26 cellular contexts compared by ENCODE assay signal in genomic region chr11:83392556-83392955, GRCh38.
"Had no signal": no experiment of that assay in that cellular context is flagged by ENCODE, and none has a peak within 500 bp of the region (broad histone marks: within the 10 kb centered on the region; RNA-seq: fewer than 3 reads in every experiment).

No MANE protein-coding gene starts in this region.

- H3K4me3 ChIP-seq: colonic mucosa, gastrocnemius medialis, lung, neural progenitor cell, psoas muscle, sigmoid colon, skin epidermis, spleen, thoracic aorta, transverse colon, upper lobe of right lung, uterus had no signal

- H3K4me2 ChIP-seq: neural progenitor cell had no signal

- H3K27ac ChIP-seq: colonic mucosa, epithelial cell of prostate, gastrocnemius medialis, neural progenitor cell, psoas muscle, sigmoid colon, skin epidermis, spleen, thoracic aorta, transverse colon, upper lobe of right lung, uterus had no signal

- H3K9ac ChIP-seq: neural progenitor cell had no signal

- H3K4me1 Mint-ChIP-seq: endodermal cell; memory B cell; naive thymus-derived CD4-positive, alpha-beta T cell; nephron; neural progenitor cell; stimulated activated naive B cell treated with anti-CD40 and anti-IgM and Interleukin-4, amounts not matched to agents 10 μg/mL and 1 μg/mL and 100 μg/mL, for 72 hours had no signal

- H3K36me3 Mint-ChIP-seq: memory B cell; naive thymus-derived CD4-positive, alpha-beta T cell; neural progenitor cell had no signal

- H3K36me3 ChIP-seq: colonic mucosa, gastrocnemius medialis, neural progenitor cell, sigmoid colon, spleen, thoracic aorta, transverse colon, upper lobe of right lung, uterus had no signal

- H3K27ac Mint-ChIP-seq: dendritic cell treated with granulocyte-macrophage colony-stimulating factor and Interleukin-4, amounts not matched to agents 40 ng/mL and 50 ng/mL, for 4 days; endodermal cell; memory B cell; naive thymus-derived CD4-positive, alpha-beta T cell; nephron; neural progenitor cell; stimulated activated naive B cell treated with anti-CD40 and anti-IgM and Interleukin-4, amounts not matched to agents 10 μg/mL and 1 μg/mL and 100 μg/mL, for 72 hours; stimulated activated naive CD8-positive, alpha-beta T cell treated with anti-CD3 and anti-CD28 coated beads, Interleukin-15, Interleukin-2, amounts not matched to agents 100 ng/mL and 50 ng/mL, for 24 hours had no signal

- H3K9me3 ChIP-seq: colonic mucosa, gastrocnemius medialis, sigmoid colon, thoracic aorta, upper lobe of right lung, uterus had no signal

- H2AFZ ChIP-seq: neural progenitor cell had no signal

- H3K4me3 Mint-ChIP-seq: dendritic cell treated with granulocyte-macrophage colony-stimulating factor and Interleukin-4, amounts not matched to agents 40 ng/mL and 50 ng/mL, for 4 days; endodermal cell; memory B cell; naive thymus-derived CD4-positive, alpha-beta T cell; nephron; neural progenitor cell; stimulated activated naive B cell treated with anti-CD40 and anti-IgM and Interleukin-4, amounts not matched to agents 10 μg/mL and 1 μg/mL and 100 μg/mL, for 72 hours; stimulated activated naive CD8-positive, alpha-beta T cell treated with anti-CD3 and anti-CD28 coated beads, Interleukin-15, Interleukin-2, amounts not matched to agents 100 ng/mL and 50 ng/mL, for 24 hours had no signal

- H3K27me3 ChIP-seq: colonic mucosa, gastrocnemius medialis, neural progenitor cell, sigmoid colon, spleen, transverse colon, upper lobe of right lung, uterus had no signal

- DNase-seq: colonic mucosa; effector CD8-positive, alpha-beta T cell; endodermal cell; foreskin fibroblast; gastrocnemius medialis; head of caudate nucleus; naive thymus-derived CD4-positive, alpha-beta T cell; nucleus accumbens; psoas muscle; right cardiac atrium; sigmoid colon; spleen; stimulated activated CD4-positive, alpha-beta T cell treated with anti-CD3 and anti-CD28 coated beads, Interleukin-2, amount 100 ng/mL, for 48 hours; stimulated activated naive B cell treated with anti-CD40 and anti-IgM and Interleukin-4, amounts not matched to agents 10 μg/mL and 1 μg/mL and 100 μg/mL, for 72 hours; transverse colon; upper lobe of right lung; uterus had no signal

- H3K27me3 Mint-ChIP-seq: dendritic cell treated with granulocyte-macrophage colony-stimulating factor and Interleukin-4, amounts not matched to agents 40 ng/mL and 50 ng/mL, for 4 days; memory B cell; naive thymus-derived CD4-positive, alpha-beta T cell; stimulated activated naive B cell treated with anti-CD40 and anti-IgM and Interleukin-4, amounts not matched to agents 10 μg/mL and 1 μg/mL and 100 μg/mL, for 72 hours; stimulated activated naive CD8-positive, alpha-beta T cell treated with anti-CD3 and anti-CD28 coated beads, Interleukin-15, Interleukin-2, amounts not matched to agents 100 ng/mL and 50 ng/mL, for 24 hours had no signal

- H3K4me1 ChIP-seq: colonic mucosa, gastrocnemius medialis, neural progenitor cell, psoas muscle, sigmoid colon, spleen, transverse colon, upper lobe of right lung, uterus had no signal
